In the genomic region with DNA sequence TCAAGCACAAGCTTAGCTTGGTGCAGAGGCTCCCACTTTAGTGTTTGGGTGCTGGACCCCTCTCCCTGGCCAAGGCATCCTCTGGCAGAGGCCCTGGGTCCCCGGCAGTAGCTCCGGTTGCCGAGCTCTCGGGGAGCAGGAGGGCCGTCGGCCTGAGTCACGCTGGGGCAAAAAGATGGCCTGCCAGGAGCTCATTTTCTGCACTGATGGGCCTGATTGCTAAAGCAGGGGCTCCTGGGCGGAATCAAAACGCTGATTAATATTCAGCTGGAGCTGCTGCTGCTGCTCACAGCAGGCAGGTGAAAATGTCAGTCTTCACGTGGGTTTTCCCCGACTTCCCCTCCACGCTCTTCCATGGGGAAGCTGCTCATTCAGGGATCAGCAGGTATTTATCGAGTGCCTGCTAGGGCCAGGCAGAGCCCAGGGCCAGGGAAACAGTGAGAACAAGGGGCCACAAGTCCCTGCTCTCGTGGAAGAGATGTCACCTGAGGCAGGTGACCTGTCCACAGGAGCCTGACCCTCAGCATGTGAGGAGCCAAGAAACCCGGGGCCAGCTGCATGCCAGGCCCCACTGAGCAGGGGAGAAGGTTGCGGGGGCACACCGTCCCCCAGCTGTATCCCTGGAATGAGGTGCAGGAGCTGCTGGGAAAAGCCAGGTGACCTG, we compare ENCODE assay signal across 22 cellular contexts. TPM values are rescaled to one million over a fixed set of nuclear protein-coding genes. Genes with fewer than 3 reads are reported as not detected.
DNase-seq lines count a peak whose midpoint lies in the region; ATAC-seq and TF ChIP-seq lines count a peak whose summit lies in the region.
"Had no signal": no experiment of that assay in that cellular context is flagged by ENCODE, and none has a peak within 500 bp of the region (broad histone marks: within the 10 kb centered on the region; RNA-seq: fewer than 3 reads in every experiment).

No MANE protein-coding gene starts in this region.

- H3K9me2 ChIP-seq in SK-N-SH = no peaks in the 10 kb centered on the region
- H3K9me2 ChIP-seq in PC-3 (replicated peaks; ENCODE audit: low read length) = no peaks in the 10 kb centered on the region

- BruUV-seq in PC-3 (replicated peaks; lab: Mats Ljungman, UMichigan) = no TSS peak

- ATAC-seq in HG03108 (IDR thresholded peaks at IDR 0.05; ENCODE audit: unreplicated experiment) (no peak), PC-3 (no peak)
- ATAC-seq: CD8-positive, alpha-beta T cell; GM12878 had no signal

- H3K4me1 ChIP-seq in neural progenitor cell = peaks cover 8% of the 10 kb centered on the region
- peaks cover 0 to under 1% of the 10 kb centered on the region in 2 experiments; a peak in 1 of 4 replicates for H3K4me1 ChIP-seq in SK-N-SH (ENCODE audit: control insufficient read depth in 1 of 2, insufficient read depth in 2 of 2, low read depth in 1 of 2, low read length in 1 of 2)
- no peaks in the 10 kb centered on the region for H3K4me1 ChIP-seq in PC-3 (ENCODE audit: insufficient read depth, low read length)
- H3K4me1 ChIP-seq: Caco-2 had no signal

- H3K27ac ChIP-seq in neural progenitor cell (no peak overlapping the region), SK-N-SH (ENCODE audit: low read depth in 2 of 2, low read length in 1 of 2) (no peak overlapping the region), PC-3 (ENCODE audit: low read length) (no peak overlapping the region)
- H3K27ac ChIP-seq: 22Rv1, BLaER1, C4-2B had no signal

- H3K4me1 Mint-ChIP-seq in neural progenitor cell = peaks cover 16% of the 10 kb centered on the region
- H3K4me1 Mint-ChIP-seq: B cell; CD4-positive, CD25-positive, alpha-beta regulatory T cell had no signal

- H3K4me2 ChIP-seq in neural progenitor cell (no peak overlapping the region), SK-N-SH (no peak overlapping the region), PC-3 (ENCODE audit: low read length) (no peak overlapping the region)
- H3K4me2 ChIP-seq: BLaER1 had no signal

- no peaks in the 10 kb centered on the region for H4K20me1 ChIP-seq in neural progenitor cell (ENCODE audit: low read depth)
- H4K20me1 ChIP-seq in SK-N-SH (ENCODE audit: insufficient read depth) = no peaks in the 10 kb centered on the region
- no peaks in the 10 kb centered on the region for H4K20me1 ChIP-seq in PC-3 (ENCODE audit: low read length)

- no peaks in the 10 kb centered on the region for H3K9me3 ChIP-seq in neural progenitor cell (ENCODE audit: low read depth)
- H3K9me3 ChIP-seq in SK-N-SH = no peaks in the 10 kb centered on the region
- no peaks in the 10 kb centered on the region for H3K9me3 ChIP-seq in PC-3 (ENCODE audit: low read length)
- H3K9me3 ChIP-seq: BLaER1, Caco-2 had no signal

- peak overlapping the region; percentile 72 for H2AFZ ChIP-seq in neural progenitor cell (replicated peaks)
- no peak overlapping the region for H2AFZ ChIP-seq in SK-N-SH (ENCODE audit: low read depth)
- H2AFZ ChIP-seq in PC-3 (ENCODE audit: low read length) = no peak overlapping the region

- no peak overlapping the region for H3K4me3 Mint-ChIP-seq in neural progenitor cell
- H3K4me3 Mint-ChIP-seq: B cell; CD4-positive, CD25-positive, alpha-beta regulatory T cell; CD8-positive, alpha-beta T cell had no signal

- no peaks in the 10 kb centered on the region for H3K36me3 Mint-ChIP-seq in neural progenitor cell
- H3K36me3 Mint-ChIP-seq: CD4-positive, CD25-positive, alpha-beta regulatory T cell; CD8-positive, alpha-beta T cell had no signal

- no peak for TF ChIP-seq EP300 in SK-N-SH (IDR thresholded peaks at IDR 0.05; ENCODE audit: borderline replicate concordance in 1 of 2, low read depth in 1 of 2, low read length in 1 of 2)

- H3K27me3 ChIP-seq in neural progenitor cell = no peaks in the 10 kb centered on the region
- 0 out of 2 replicates have a peak, but pooled peaks cover 5% of the 10 kb centered on the region for H3K27me3 ChIP-seq in SK-N-SH (ENCODE audit: insufficient read depth)
- H3K27me3 ChIP-seq in PC-3 (ENCODE audit: low read length) = no peaks in the 10 kb centered on the region

- CTCF ChIA-PET in SK-N-SH (lab: Yijun Ruan, JAX) = interaction anchor here (0.8 to 2.4 kb wide), 8 partner anchors 9 to 324 kb away, joined by 3 to 15 read pairs (median 4); no protein-coding TSS in a partner anchor
- CTCF ChIA-PET in PC-3 (lab: Charles Lee) = no interaction called here

- H3K4me3 ChIP-seq in neural progenitor cell = no peak overlapping the region
- H3K4me3 ChIP-seq in SK-N-SH (ENCODE audit: low read depth in 2 of 2, low read length in 1 of 2) = no peak overlapping the region
- no peak overlapping the region for H3K4me3 ChIP-seq in PC-3 (ENCODE audit: low read length)
- H3K4me3 ChIP-seq: BLaER1, GM12878 had no signal

- intact Hi-C loops in PC-3 (cut with micrococcal nuclease) = no loop called here

- POLR2A ChIA-PET in SK-N-SH (lab: Yijun Ruan, JAX) = interaction anchor here (0.6 to 1.2 kb wide), 2 partner anchors 16 to 337 kb away, joined by 3 to 4 read pairs; no protein-coding TSS in a partner anchor
- POLR2A ChIA-PET in PC-3 (lab: Charles Lee; ENCODE audit: unreplicated experiment) = interaction anchor here (0.5 kb wide), 1 partner anchor 452 kb away, joined by 18 read pairs; a partner anchor contains a TSS

- no peaks in the 10 kb centered on the region for H3K9me3 Mint-ChIP-seq in neural progenitor cell
- H3K9me3 Mint-ChIP-seq: CD4-positive, CD25-positive, alpha-beta regulatory T cell; CD8-positive, alpha-beta T cell had no signal

- H3K9ac ChIP-seq in neural progenitor cell (no peak overlapping the region), SK-N-SH (no peak overlapping the region), PC-3 (ENCODE audit: low read length) (no peak overlapping the region)
- H3K9ac ChIP-seq: BLaER1 had no signal

- H3F3A ChIP-seq in neural progenitor cell (ENCODE audit: low read depth) = no peaks in the 10 kb centered on the region
- H3F3A ChIP-seq in SK-N-SH (replicated peaks; ENCODE audit: insufficient read depth) = no peaks in the 10 kb centered on the region
- H3F3A ChIP-seq in PC-3 (ENCODE audit: low read length, unreplicated experiment) = no peaks in the 10 kb centered on the region

- no peak for TF ChIP-seq RAD21 in SK-N-SH (IDR thresholded peaks at IDR 0.05; ENCODE audit: low read length)

- DNase-seq in GM13977 (ENCODE audit: low spot score) (peak; percentile 21), astrocyte of the hippocampus (ENCODE audit: low read depth, low spot score) (peak; percentile 44), epidermal melanocyte (ENCODE audit: insufficient read length, low spot score) (peak; percentile 5), neural progenitor cell (ENCODE audit: low spot score) (no peak), SK-N-SH (no peak), EL (no peak), PC-3 (no peak)
- DNase-seq: Caco-2; CD4-positive, CD25-positive, alpha-beta regulatory T cell; CD8-positive, alpha-beta T cell; DMS153; DND-41; GDM1; GOT3; HCEC 1CT had no signal

- WGBS in SK-N-SH (ENCODE audit: low lambda C conversion rate) = 74% methylated on average over 14 of the region's 17 CpGs

- H3K27ac Mint-ChIP-seq in neural progenitor cell = no peak overlapping the region
- H3K27ac Mint-ChIP-seq: B cell; CD4-positive, CD25-positive, alpha-beta regulatory T cell; CD8-positive, alpha-beta T cell had no signal

- H3K79me2 ChIP-seq in neural progenitor cell (ENCODE audit: low read depth) (no peaks in the 10 kb centered on the region), SK-N-SH (ENCODE audit: insufficient read depth) (no peaks in the 10 kb centered on the region), PC-3 (ENCODE audit: low read length) (no peaks in the 10 kb centered on the region)

- TF ChIP-seq CTCF in GM13977 (IDR thresholded peaks at IDR 0.05; ENCODE audit: extremely low read depth, insufficient read depth, missing control alignments) = no peak
- TF ChIP-seq CTCF in neural progenitor cell (IDR thresholded peaks at IDR 0.05) = no peak
- no peak for TF ChIP-seq CTCF in SK-N-SH (IDR thresholded peaks at IDR 0.05)
- TF ChIP-seq CTCF in PC-3 (conservative IDR thresholded peaks at IDR 0.05; ENCODE audit: low read depth, low read length) = no peak

- in situ Hi-C loops in GM13977 (cut with MboI; ENCODE audit: low pct_unique_long_range_greater_than_20kb, low sequenced_read_pairs, unreplicated experiment) = loop anchor here (25.0 kb wide), 1 partner anchor 319 kb away; no protein-coding TSS in a partner anchor

- peaks cover 2% of the 10 kb centered on the region for H3K27me3 Mint-ChIP-seq in neural progenitor cell (ENCODE audit: insufficient read depth, low read depth)
- H3K27me3 Mint-ChIP-seq: CD4-positive, CD25-positive, alpha-beta regulatory T cell had no signal

- no peaks in the 10 kb centered on the region for H3K36me3 ChIP-seq in neural progenitor cell
- no peaks in the 10 kb centered on the region for H3K36me3 ChIP-seq in SK-N-SH (replicated peaks in 1 of 2; ENCODE audit: control insufficient read depth in 1 of 2, insufficient read depth in 2 of 2, low read length in 1 of 2)
- no peaks in the 10 kb centered on the region for H3K36me3 ChIP-seq in PC-3 (ENCODE audit: low read depth, low read length)
- H3K36me3 ChIP-seq: BLaER1 had no signal

TF ChIP-seq in SK-N-SH, 30 proteins besides CTCF, POLR2A, EP300 and RAD21 (continues in another document):
- TF ChIP-seq TAF1 (IDR thresholded peaks at IDR 0.05; ENCODE audit: borderline replicate concordance, low read depth, low read length) (no peak), FOSL2 (IDR thresholded peaks at IDR 0.05; ENCODE audit: borderline replicate concordance, low read depth) (no peak), ELF1 (IDR thresholded peaks at IDR 0.05) (no peak), POLR2AphosphoS5 (IDR thresholded peaks at IDR 0.05; ENCODE audit: low read depth, low read length) (no peak)
- TF ChIP-seq, protein P1, sequence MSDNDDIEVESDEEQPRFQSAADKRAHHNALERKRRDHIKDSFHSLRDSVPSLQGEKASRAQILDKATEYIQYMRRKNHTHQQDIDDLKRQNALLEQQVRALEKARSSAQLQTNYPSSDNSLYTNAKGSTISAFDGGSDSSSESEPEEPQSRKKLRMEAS (IDR thresholded peaks at IDR 0.05; ENCODE audit: low read depth) = no peak
- TF ChIP-seq, protein P2, sequence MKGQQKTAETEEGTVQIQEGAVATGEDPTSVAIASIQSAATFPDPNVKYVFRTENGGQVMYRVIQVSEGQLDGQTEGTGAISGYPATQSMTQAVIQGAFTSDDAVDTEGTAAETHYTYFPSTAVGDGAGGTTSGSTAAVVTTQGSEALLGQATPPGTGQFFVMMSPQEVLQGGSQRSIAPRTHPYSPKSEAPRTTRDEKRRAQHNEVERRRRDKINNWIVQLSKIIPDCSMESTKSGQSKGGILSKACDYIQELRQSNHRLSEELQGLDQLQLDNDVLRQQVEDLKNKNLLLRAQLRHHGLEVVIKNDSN (IDR thresholded peaks at IDR 0.05; ENCODE audit: borderline replicate concordance, low read depth) = no peak

RNA-seq across cellular contexts. Expression of a gene that starts 22.1 kb away (rescaled TPM):
- 0.03 TPM in 1 of 2 replicates, not detected in the other for total RNA-seq in neural progenitor cell (ENCODE audit: low replicate concordance)
- polyA plus RNA-seq in SK-N-SH (2012; rRNA removed) = 0.06 and 0.07 TPM in 2 replicates
- 0.01 and 0.08 TPM in 2 replicates for polyA plus RNA-seq in SK-N-SH (2012; cell fraction: cytosol; rRNA removed)
- 0.07 and 0.23 TPM in 2 replicates for polyA plus RNA-seq in SK-N-SH (2012; cell fraction: nucleus; rRNA removed)
- total RNA-seq in PC-3 (2014; rRNA removed) = 4.6 and 6.0 TPM in 2 replicates
- polyA plus RNA-seq: AG04450, GM12878 had no signal

Comparison
In these comparisons a context has a peak if more than half of its experiments do, and no peak if none do; other contexts are left out.
1. DNase-seq: peak in GM13977 (single experiment), astrocyte of the hippocampus (single experiment) and epidermal melanocyte (single experiment); none in neural progenitor cell (single experiment), SK-N-SH (single experiment), EL (single experiment) and PC-3 (single experiment).